ENCODE assay signal across 17 cellular contexts in the genomic region with DNA sequence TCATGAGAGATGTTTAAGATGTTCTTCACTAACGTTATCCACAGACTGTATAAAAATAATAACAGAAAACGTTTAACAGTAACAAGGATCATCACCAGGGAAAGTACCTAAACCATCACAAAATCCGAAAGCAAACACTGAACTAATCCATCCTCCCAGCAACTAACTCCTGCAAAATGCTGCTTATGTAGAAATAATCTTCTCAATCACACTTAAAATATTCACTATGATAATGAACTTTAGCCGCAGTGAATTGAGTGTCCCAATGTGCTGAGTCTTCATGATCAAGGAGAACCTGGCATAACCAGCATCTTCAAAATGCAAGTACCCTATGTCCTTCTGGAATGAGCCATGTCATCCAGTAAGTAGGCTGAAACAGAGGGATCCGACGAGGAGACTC.
DNase-seq lines count a peak whose midpoint lies in the region; ATAC-seq and TF ChIP-seq lines count a peak whose summit lies in the region.
"Had no signal": no experiment of that assay in that cellular context is flagged by ENCODE, and none has a peak within 500 bp of the region (broad histone marks: within the 10 kb centered on the region; RNA-seq: fewer than 3 reads in every experiment).

No MANE protein-coding gene starts in this region.

- no peak overlapping the region for H2BK120ac ChIP-seq in IMR-90 (ENCODE audit: low read depth, low read length)
- H2BK120ac ChIP-seq in trophoblast cell (ENCODE audit: insufficient read depth, low read length, poor library complexity), result no peak overlapping the region

- H4K5ac ChIP-seq in IMR-90 (ENCODE audit: low read depth, low read length), result no peak overlapping the region

- intact Hi-C loops in IMR-90 (cut with micrococcal nuclease) (no loop called here), Caco-2 (cut with micrococcal nuclease; ENCODE audit: unreplicated experiment) (loop anchor here (5.0 kb wide), 1 partner anchor 36 kb away; no protein-coding TSS in a partner anchor)
- intact Hi-C loops in CD8-positive, alpha-beta T cell (cut with DNase I, micrococcal nuclease), result no loop called here

- dilution Hi-C loops in IMR-90 (cut with HindIII; ENCODE audit: low sequenced_read_pairs, unreplicated experiment), result no loop called here

- H3K9me3 ChIP-seq in IMR-90 (ENCODE audit: control insufficient read depth, insufficient read depth, low read length) (no peaks in the 10 kb centered on the region), gastroesophageal sphincter (no peaks in the 10 kb centered on the region), trophoblast cell (ENCODE audit: insufficient read depth, low read depth, low read length) (peaks cover 2% of the 10 kb centered on the region), Caco-2 (no peaks in the 10 kb centered on the region)
- H3K9me3 ChIP-seq in CD8-positive, alpha-beta T cell (ENCODE audit: low read length), result no peaks in the 10 kb centered on the region
- H3K9me3 ChIP-seq: BE2C had no signal

- H3K9me3 Mint-ChIP-seq in CD8-positive, alpha-beta T cell, result no peaks in the 10 kb centered on the region
- H3K9me3 Mint-ChIP-seq in Caco-2 (ENCODE audit: unreplicated experiment) (no peaks in the 10 kb centered on the region), immature natural killer cell (no peaks in the 10 kb centered on the region)
- H3K9me3 Mint-ChIP-seq: CD4-positive, alpha-beta T cell; GM23338; IgD-negative memory B cell had no signal

- H3K36me3 Mint-ChIP-seq in CD8-positive, alpha-beta T cell, result peaks cover 2% of the 10 kb centered on the region
- H3K36me3 Mint-ChIP-seq in Caco-2 (ENCODE audit: insufficient read depth, unreplicated experiment), result no peaks in the 10 kb centered on the region
- H3K36me3 Mint-ChIP-seq in immature natural killer cell, result peaks cover under 1 to 3% (median 3%) of the 10 kb centered on the region in 3 donors

- H4K91ac ChIP-seq in IMR-90 (ENCODE audit: insufficient read depth, low read depth, low read length), result no peak overlapping the region
- H4K91ac ChIP-seq in trophoblast cell (ENCODE audit: low read depth, low read length), result no peak overlapping the region

- H3K4me3 ChIP-seq in IMR-90 (ENCODE audit: insufficient read depth, low read depth, low read length) (no peak overlapping the region), gastroesophageal sphincter (no peak overlapping the region), trophoblast cell (ENCODE audit: low read depth, low read length) (no peak overlapping the region), Caco-2 (ENCODE audit: low read depth, low read length) (no peak overlapping the region)
- no peak overlapping the region for H3K4me3 ChIP-seq in CD8-positive, alpha-beta T cell (ENCODE audit: low read depth, low read length)
- H3K4me3 ChIP-seq: GM23338 had no signal

- H2AFZ ChIP-seq in IMR-90 (replicated peaks; ENCODE audit: low read length, poor library complexity), result no peak overlapping the region
- H2AFZ ChIP-seq in trophoblast cell (ENCODE audit: insufficient read depth, low read length, poor library complexity), result no peak overlapping the region
- H2AFZ ChIP-seq: GM23338 had no signal

- no peaks in the 10 kb centered on the region for H3K27me3 Mint-ChIP-seq in CD8-positive, alpha-beta T cell (ENCODE audit: low read depth)
- no peaks in the 10 kb centered on the region for H3K27me3 Mint-ChIP-seq in Caco-2 (ENCODE audit: insufficient read depth, unreplicated experiment)
- peaks cover 0 to 1% (median 0%) of the 10 kb centered on the region in 3 donors for H3K27me3 Mint-ChIP-seq in immature natural killer cell (ENCODE audit: low read depth in 3 of 3)
- H3K27me3 Mint-ChIP-seq: CD4-positive, alpha-beta T cell had no signal

- no peak overlapping the region for H2AK9ac ChIP-seq in IMR-90 (replicated peaks; ENCODE audit: low read depth, low read length, poor library complexity)

- H2BK20ac ChIP-seq in IMR-90 (ENCODE audit: low read depth, low read length), result 0 out of 2 replicates have a peak overlapping the region, but pooled peaks have one; percentile 24

- DNase-seq in IMR-90, result no peak
- DNase-seq in amniotic epithelial cell (ENCODE audit: low read depth), result peak; percentile 57
- no peak for DNase-seq in trophoblast cell
- DNase-seq in CD8-positive, alpha-beta T cell, result no peak
- no peak for DNase-seq in Caco-2
- no peak for DNase-seq in immature natural killer cell
- no peak for DNase-seq in NCI-H526 (lab: John Stamatoyannopoulos, UW)
- DNase-seq: ACHN; BE2C; C1 segment of cervical spinal cord; Calu3; CD4-positive, alpha-beta T cell; DMS79 treated with DMSO at 0.1 percent for 48 hours; GF-D8 had no signal

- TF ChIP-seq CTCF in IMR-90 (conservative IDR thresholded peaks at IDR 0.05; ENCODE audit: low read depth, low read length) (no peak), gastroesophageal sphincter (IDR thresholded peaks at IDR 0.05) (no peak), Caco-2 (IDR thresholded peaks at IDR 0.05; ENCODE audit: insufficient read depth in 1 of 2, low read depth in 1 of 2, low read length in 1 of 2, severe bottlenecking in 1 of 2, unreplicated experiment in 1 of 2) (no peak)
- no peak for TF ChIP-seq CTCF in CD8-positive, alpha-beta T cell (IDR thresholded peaks at IDR 0.05)

- no peak overlapping the region for H3K27ac Mint-ChIP-seq in CD8-positive, alpha-beta T cell
- H3K27ac Mint-ChIP-seq in Caco-2 (ENCODE audit: unreplicated experiment) (no peak overlapping the region), immature natural killer cell (peak overlapping the region in 2 of 6 donors; percentile 7 to 22)
- H3K27ac Mint-ChIP-seq: CD4-positive, alpha-beta T cell; GM23338; IgD-negative memory B cell had no signal

- no peak for TF ChIP-seq RAD21 in IMR-90 (IDR thresholded peaks at IDR 0.05; ENCODE audit: low read length)

- peak overlapping the region; percentile 36; the same call in 1 of the 2 replicates for H3K18ac ChIP-seq in IMR-90 (ENCODE audit: low read depth, low read length)
- no peak overlapping the region for H3K18ac ChIP-seq in trophoblast cell (ENCODE audit: low read length)

- H4K8ac ChIP-seq in IMR-90 (ENCODE audit: low read depth in 2 of 2, low read length in 2 of 2) (no peak overlapping the region), trophoblast cell (ENCODE audit: low read depth, low read length) (no peak overlapping the region)

- no peaks in the 10 kb centered on the region for H3K9me1 ChIP-seq in IMR-90 (ENCODE audit: insufficient read depth, low read length)

- H3K79me1 ChIP-seq in IMR-90 (ENCODE audit: low read depth in 1 of 2, low read length in 2 of 2) (no peaks in the 10 kb centered on the region), trophoblast cell (ENCODE audit: low read length) (peaks cover 21% of the 10 kb centered on the region)

- peaks cover 36% of the 10 kb centered on the region for H3K4me1 Mint-ChIP-seq in CD8-positive, alpha-beta T cell (ENCODE audit: low read depth)
- H3K4me1 Mint-ChIP-seq in Caco-2 (ENCODE audit: low read depth, unreplicated experiment), result peaks cover 13% of the 10 kb centered on the region
- peaks cover 74 to 87% of the 10 kb centered on the region in 2 donors for H3K4me1 Mint-ChIP-seq in immature natural killer cell
- H3K4me1 Mint-ChIP-seq: GM23338, IgD-negative memory B cell had no signal

- no peak overlapping the region for H4K12ac ChIP-seq in trophoblast cell (ENCODE audit: low read depth, low read length)

- no peak for TF ChIP-seq EP300 in gastroesophageal sphincter (IDR thresholded peaks at IDR 0.05)

- H3K4me2 ChIP-seq in IMR-90 (ENCODE audit: low read depth, low read length) (no peak overlapping the region), trophoblast cell (ENCODE audit: low read length) (no peak overlapping the region)
- H3K4me2 ChIP-seq: GM23338 had no signal

- peaks cover 13% of the 10 kb centered on the region for H3K4me1 ChIP-seq in IMR-90 (ENCODE audit: control insufficient read depth, insufficient read depth, low read length)
- H3K4me1 ChIP-seq in gastroesophageal sphincter, result peaks cover 20 to 70% (median 30%) of the 10 kb centered on the region in 3 donors
- H3K4me1 ChIP-seq in trophoblast cell (ENCODE audit: control insufficient read depth in 1 of 2, insufficient read depth in 2 of 2, low read length in 2 of 2), result peaks cover 2 to 10% of the 10 kb centered on the region in 2 experiments
- peaks cover 5% of the 10 kb centered on the region for H3K4me1 ChIP-seq in CD8-positive, alpha-beta T cell (ENCODE audit: insufficient read depth, low read length)
- no peaks in the 10 kb centered on the region for H3K4me1 ChIP-seq in Caco-2

- no peaks in the 10 kb centered on the region for H3K36me3 ChIP-seq in IMR-90 (ENCODE audit: control insufficient read depth, insufficient read depth, low read length)
- H3K36me3 ChIP-seq in gastroesophageal sphincter, result no peaks in the 10 kb centered on the region
- no peaks in the 10 kb centered on the region for H3K36me3 ChIP-seq in trophoblast cell (ENCODE audit: control insufficient read depth in 1 of 2, insufficient read depth in 2 of 2, low read length in 2 of 2)
- H3K36me3 ChIP-seq in CD8-positive, alpha-beta T cell (ENCODE audit: insufficient read depth, low read length), result no peaks in the 10 kb centered on the region
- H3K36me3 ChIP-seq in Caco-2 (ENCODE audit: control insufficient read depth, insufficient read depth, low read length), result no peaks in the 10 kb centered on the region
- H3K36me3 ChIP-seq: BE2C had no signal

- no peak overlapping the region for H3K4ac ChIP-seq in IMR-90 (ENCODE audit: low read depth, low read length)
- no peak overlapping the region for H3K4ac ChIP-seq in trophoblast cell (ENCODE audit: low read depth, low read length)

- H2BK5ac ChIP-seq in IMR-90 (ENCODE audit: low read depth, low read length, poor library complexity, severe bottlenecking) (peak overlapping the region; percentile 15), trophoblast cell (ENCODE audit: low read depth, low read length, poor library complexity) (no peak overlapping the region)

- H3K27me3 ChIP-seq in IMR-90 (ENCODE audit: control insufficient read depth, insufficient read depth, low read length) (no peaks in the 10 kb centered on the region), gastroesophageal sphincter (no peaks in the 10 kb centered on the region), trophoblast cell (ENCODE audit: insufficient read depth, low read length) (no peaks in the 10 kb centered on the region), Caco-2 (replicated peaks; ENCODE audit: control insufficient read depth, insufficient read depth, low read length) (peaks cover 1% of the 10 kb centered on the region; the same call in 1 of the 2 replicates)
- H3K27me3 ChIP-seq in CD8-positive, alpha-beta T cell (ENCODE audit: insufficient read depth, low read length), result no peaks in the 10 kb centered on the region
- H3K27me3 ChIP-seq: BE2C had no signal

- no peak overlapping the region for H3K23ac ChIP-seq in IMR-90 (ENCODE audit: low read depth, low read length)
- no peak overlapping the region for H3K23ac ChIP-seq in trophoblast cell (ENCODE audit: low read length)

- H2BK12ac ChIP-seq in trophoblast cell (ENCODE audit: low read length), result peak overlapping the region; percentile 91

- no peak overlapping the region for H2AK5ac ChIP-seq in IMR-90 (ENCODE audit: low read depth, low read length)
- no peak overlapping the region for H2AK5ac ChIP-seq in trophoblast cell (ENCODE audit: low read length)

- ATAC-seq in IMR-90 (ENCODE audit: low read depth) (no peak), gastroesophageal sphincter (no peak)
- no peak for ATAC-seq in CD8-positive, alpha-beta T cell
- ATAC-seq: GM23338 had no signal

- H2BK15ac ChIP-seq in IMR-90 (ENCODE audit: low read depth, low read length), result no peak overlapping the region

- no peaks in the 10 kb centered on the region for H4K20me1 ChIP-seq in IMR-90 (ENCODE audit: insufficient read depth, low read length)

- BruUV-seq in IMR-90 (replicated peaks; lab: Mats Ljungman, UMichigan), result no TSS peak
- no TSS peak for BruUV-seq in Caco-2 (replicated peaks; lab: Mats Ljungman, UMichigan)

- no CpG with 5 or more reads among the region's 6 CpGs for WGBS in IMR-90 (ENCODE audit: extremely low coverage in 2 of 2, insufficient read length in 1 of 2), 2 experiments
- WGBS in gastroesophageal sphincter (ENCODE audit: low coverage in 1 of 2), 2 donors, result 38 to 43% methylated on average over 6 of the region's 6 CpGs
- no CpG with 5 or more reads among the region's 6 CpGs for WGBS in trophoblast cell (ENCODE audit: extremely low coverage, insufficient coverage, insufficient read length)

- H3K14ac ChIP-seq in IMR-90 (replicated peaks; ENCODE audit: low read depth, low read length) (no peak overlapping the region), trophoblast cell (ENCODE audit: low read length) (no peak overlapping the region)

- CTCF ChIA-PET in IMR-90 (lab: Yijun Ruan, JAX), result no interaction called here
- CTCF ChIA-PET in CD8-positive, alpha-beta T cell (lab: Charles Lee), result no interaction called here
- CTCF ChIA-PET in Caco-2 (lab: Charles Lee), result interaction anchor here (0.6 kb wide), 1 partner anchor 463 kb away, joined by 3 read pairs; no protein-coding TSS in a partner anchor

- in situ Hi-C loops in IMR-90 (cut with MboI; ENCODE audit: low sequenced_read_pairs), result no loop called here

- no peak overlapping the region for H3K9ac ChIP-seq in IMR-90 (ENCODE audit: low read depth, low read length)
- H3K9ac ChIP-seq in trophoblast cell (ENCODE audit: low read length), result no peak overlapping the region

- H3K27ac ChIP-seq in IMR-90 (ENCODE audit: insufficient read depth, low read length) (no peak overlapping the region), gastroesophageal sphincter (peak overlapping the region; percentile 75 to 81 (median 78)), trophoblast cell (ENCODE audit: low read depth, low read length) (no peak overlapping the region)
- H3K27ac ChIP-seq in CD8-positive, alpha-beta T cell (ENCODE audit: low read depth, low read length), result no peak overlapping the region

- TF ChIP-seq POLR2A in IMR-90 (IDR thresholded peaks at IDR 0.05; ENCODE audit: low read depth, low read length) (no peak), gastroesophageal sphincter (IDR thresholded peaks at IDR 0.05) (no peak)

- H3K79me2 ChIP-seq in trophoblast cell (ENCODE audit: control insufficient read depth, insufficient read depth, low read length, poor library complexity), result no peaks in the 10 kb centered on the region

- no peak overlapping the region for H3K56ac ChIP-seq in IMR-90 (ENCODE audit: extremely low read depth, insufficient read depth, low read length)

- no peak overlapping the region for H3K4me3 Mint-ChIP-seq in CD8-positive, alpha-beta T cell
- H3K4me3 Mint-ChIP-seq in Caco-2 (ENCODE audit: unreplicated experiment) (no peak overlapping the region), immature natural killer cell (no peak overlapping the region)
- H3K4me3 Mint-ChIP-seq: CD4-positive, alpha-beta T cell; GM23338; IgD-negative memory B cell had no signal

- POLR2A ChIA-PET in IMR-90 (lab: Charles Lee; ENCODE audit: unreplicated experiment) (no interaction called here), Caco-2 (lab: Charles Lee) (no interaction called here)
- POLR2A ChIA-PET in CD8-positive, alpha-beta T cell (lab: Charles Lee), result interaction anchor here (1.0 kb wide), 1 partner anchor 19 kb away, joined by 3 read pairs; no protein-coding TSS in a partner anchor

Comparison
In these comparisons a context has a peak if more than half of its experiments do, and no peak if none do; other contexts are left out.
1. H3K27ac ChIP-seq: peak in gastroesophageal sphincter (4 of 4); none in IMR-90 (single experiment), trophoblast cell (single experiment) and CD8-positive, alpha-beta T cell (single experiment).